5 cellular contexts compared by ENCODE assay signal in the genomic region with DNA sequence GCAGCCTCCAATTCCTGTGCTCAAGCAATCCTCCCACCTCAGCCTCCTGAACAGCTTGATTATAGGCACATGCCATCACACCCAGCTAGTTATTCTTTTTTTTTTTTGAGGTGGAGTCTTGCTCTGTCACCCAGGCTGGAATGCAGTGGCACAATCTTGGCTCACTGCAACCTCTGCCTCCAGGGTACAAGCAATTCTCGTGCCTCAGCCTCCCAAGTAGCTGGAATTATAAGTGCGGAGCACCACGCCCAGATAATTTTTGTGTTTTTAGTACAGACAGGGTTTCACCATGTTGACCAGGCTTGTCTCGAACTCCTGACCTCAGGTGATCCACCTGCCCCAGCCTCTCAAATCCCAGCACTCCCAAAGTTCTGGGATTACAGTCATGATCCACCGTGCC. TPM values are rescaled to one million over a fixed set of nuclear protein-coding genes. Genes with fewer than 3 reads are reported as not detected.
DNase-seq lines count a peak whose midpoint lies in the region; ATAC-seq and TF ChIP-seq lines count a peak whose summit lies in the region.
"Not testable (repeated sequence)": the region's sequence is repeated elsewhere in the genome, so short reads cannot be mapped to it uniquely, and the experiment has no call there.

No MANE protein-coding gene starts in this region.

- H3K4me2 ChIP-seq in GM23338 = not testable (repeated sequence)

- TF ChIP-seq CTCF in GM23338 (conservative IDR thresholded peaks at IDR 0.05; ENCODE audit: low read depth in 2 of 2); nephron (IDR thresholded peaks at IDR 0.05; ENCODE audit: unreplicated experiment in 3 of 3): not testable (repeated sequence)

- not testable (repeated sequence) for H3K9me3 Mint-ChIP-seq in CD4-positive, CD25-positive, alpha-beta regulatory T cell; GM23338; activated T-helper 17 cell treated with anti-CD3 and anti-CD28 coated beads, Interleukin-2, amount 50 U/mL, for 72 hours; nephron

- peaks cover 100% of the 10 kb centered on the region for H3F3A ChIP-seq in GM23338 (replicated peaks; ENCODE audit: low read depth)

- not testable (repeated sequence) for H3K27me3 ChIP-seq in CD4-positive, CD25-positive, alpha-beta regulatory T cell (ENCODE audit: control insufficient read depth, insufficient read depth, low read length); GM23338 (ENCODE audit: insufficient read depth)

- H3K79me2 ChIP-seq in GM23338 (replicated peaks; ENCODE audit: insufficient read depth) = peaks cover 97% of the 10 kb centered on the region

- H3K4me1 Mint-ChIP-seq in CD4-positive, CD25-positive, alpha-beta regulatory T cell = peaks cover 7 to 37% (median 19%) of the 10 kb centered on the region in 4 donors
- H3K4me1 Mint-ChIP-seq in GM23338 (peaks cover 40% of the 10 kb centered on the region), nephron (peaks cover 49% of the 10 kb centered on the region)
- peaks cover 18% of the 10 kb centered on the region for H3K4me1 Mint-ChIP-seq in activated T-helper 17 cell treated with anti-CD3 and anti-CD28 coated beads, Interleukin-2, amount 50 U/mL, for 72 hours

- H3K36me3 Mint-ChIP-seq in CD4-positive, CD25-positive, alpha-beta regulatory T cell; activated T-helper 17 cell treated with anti-CD3 and anti-CD28 coated beads, Interleukin-2, amount 50 U/mL, for 72 hours (ENCODE audit: low read depth): not testable (repeated sequence)
- H3K36me3 Mint-ChIP-seq in GM23338 (ENCODE audit: low read depth) (peaks cover 99% of the 10 kb centered on the region), nephron (ENCODE audit: low read depth) (peaks cover 26% of the 10 kb centered on the region)

- not testable (repeated sequence) for H3K9me2 ChIP-seq in GM23338 (ENCODE audit: insufficient read depth)

- H2AFZ ChIP-seq in GM23338 = not testable (repeated sequence)

- H3K4me1 ChIP-seq in CD4-positive, CD25-positive, alpha-beta regulatory T cell (ENCODE audit: control insufficient read depth, insufficient read depth, low read length, poor library complexity, severe bottlenecking) = peaks cover 21% of the 10 kb centered on the region
- peaks cover 90% of the 10 kb centered on the region for H3K4me1 ChIP-seq in GM23338 (ENCODE audit: insufficient read depth)

- H3K9me3 ChIP-seq in CD4-positive, CD25-positive, alpha-beta regulatory T cell (ENCODE audit: control insufficient read depth in 2 of 2, low read length in 2 of 2); KOPT-K1 (ENCODE audit: insufficient read depth, low read length, poor library complexity, severe bottlenecking): not testable (repeated sequence)

- H3K27ac Mint-ChIP-seq in CD4-positive, CD25-positive, alpha-beta regulatory T cell = peak overlapping the region in 2 of 3 donors; percentile 11 to 40
- H3K27ac Mint-ChIP-seq in GM23338 (0 out of 2 replicates have a peak overlapping the region, but pooled peaks have one; percentile 65), nephron (peak overlapping the region; percentile 67 to 93 (median 87))
- peak overlapping the region; percentile 63 for H3K27ac Mint-ChIP-seq in activated T-helper 17 cell treated with anti-CD3 and anti-CD28 coated beads, Interleukin-2, amount 50 U/mL, for 72 hours

- H3K36me3 ChIP-seq in CD4-positive, CD25-positive, alpha-beta regulatory T cell (ENCODE audit: control insufficient read depth, insufficient read depth, low read length) = not testable (repeated sequence)
- H3K36me3 ChIP-seq in GM23338 (ENCODE audit: insufficient read depth) (peaks cover 100% of the 10 kb centered on the region), KOPT-K1 (ENCODE audit: insufficient read depth, low read length) (peaks cover 93% of the 10 kb centered on the region)

- H3K4me3 Mint-ChIP-seq in CD4-positive, CD25-positive, alpha-beta regulatory T cell; GM23338; activated T-helper 17 cell treated with anti-CD3 and anti-CD28 coated beads, Interleukin-2, amount 50 U/mL, for 72 hours: not testable (repeated sequence)
- H3K4me3 Mint-ChIP-seq in nephron = peak overlapping the region in 1 of 3 experiments; percentile 80

- not testable (repeated sequence) for ATAC-seq in CD4-positive, CD25-positive, alpha-beta regulatory T cell (ENCODE audit: low read depth in 2 of 2); GM23338; activated T-helper 17 cell treated with anti-CD3 and anti-CD28 coated beads, Interleukin-2, amount 50 U/mL, for 72 hours (replicated peaks)

- DNase-seq in CD4-positive, CD25-positive, alpha-beta regulatory T cell; GM23338 (ENCODE audit: low spot score): not testable (repeated sequence)

- H3K27ac ChIP-seq in CD4-positive, CD25-positive, alpha-beta regulatory T cell (ENCODE audit: insufficient read depth, low read length, poor library complexity, severe bottlenecking) = not testable (repeated sequence)
- H3K27ac ChIP-seq in GM23338 (ENCODE audit: low read depth) (peak overlapping the region; percentile 92), KOPT-K1 (ENCODE audit: low read depth, low read length, poor library complexity, severe bottlenecking) (peak overlapping the region; percentile 72)

- peaks cover 100% of the 10 kb centered on the region for H4K20me1 ChIP-seq in GM23338 (replicated peaks; ENCODE audit: insufficient read depth)

- not testable (repeated sequence) for H3K4me3 ChIP-seq in CD4-positive, CD25-positive, alpha-beta regulatory T cell (ENCODE audit: low read depth, low read length); GM23338

- not testable (repeated sequence) for H3K27me3 Mint-ChIP-seq in CD4-positive, CD25-positive, alpha-beta regulatory T cell; activated T-helper 17 cell treated with anti-CD3 and anti-CD28 coated beads, Interleukin-2, amount 50 U/mL, for 72 hours; nephron (ENCODE audit: low read depth)
- peaks cover 75% of the 10 kb centered on the region for H3K27me3 Mint-ChIP-seq in GM23338 (ENCODE audit: insufficient read depth, low read depth, poor library complexity)

RNA-seq across cellular contexts. Expression of a gene that starts 22.2 kb away (rescaled TPM):
- total RNA-seq in CD4-positive, CD25-positive, alpha-beta regulatory T cell = 114 TPM
- polyA plus RNA-seq in CD4-positive, CD25-positive, alpha-beta regulatory T cell = 10 to 100 TPM; 81.3 to 99.4 (median 92.6) TPM
- 152 and 177 TPM in 2 replicates for total RNA-seq in GM23338 (2014; rRNA removed; shearing (Covaris generic))
- polyA plus RNA-seq in GM23338 (2016; fragmentation: Nextera tagmentation; extraction: Ambion mirVana) = 61.2 and 69.3 TPM in 2 replicates
- 100 to 1,000 TPM in 1 of 2 donors, 10 to 100 TPM in 1; 77.3 to 141 TPM for total RNA-seq in activated T-helper 17 cell treated with anti-CD3 and anti-CD28 coated beads, Interleukin-2, amount 50 U/mL, for 72 hours

RNA-seq across cellular contexts. Expression of a gene that starts 35.4 kb away (rescaled TPM):
- 0.47 TPM for total RNA-seq in CD4-positive, CD25-positive, alpha-beta regulatory T cell
- under 1 TPM in 1 of 4 donors, not detected in 3; 0.14 TPM for polyA plus RNA-seq in CD4-positive, CD25-positive, alpha-beta regulatory T cell
- total RNA-seq in GM23338 (2014; rRNA removed; shearing (Covaris generic)) = 2,222 and 2,281 TPM in 2 replicates
- 711 and 726 TPM in 2 replicates for polyA plus RNA-seq in GM23338 (2016; fragmentation: Nextera tagmentation; extraction: Ambion mirVana)
- total RNA-seq in activated T-helper 17 cell treated with anti-CD3 and anti-CD28 coated beads, Interleukin-2, amount 50 U/mL, for 72 hours = under 1 TPM; 0.16 to 0.99 TPM

RNA-seq across cellular contexts. Expression of a gene that starts 54.3 kb away (rescaled TPM):
- total RNA-seq in CD4-positive, CD25-positive, alpha-beta regulatory T cell = 52.3 TPM
- polyA plus RNA-seq in CD4-positive, CD25-positive, alpha-beta regulatory T cell = 100 to 1,000 TPM; 120 to 157 (median 140) TPM
- 84.7 and 86.4 TPM in 2 replicates for total RNA-seq in GM23338 (2014; rRNA removed; shearing (Covaris generic))
- polyA plus RNA-seq in GM23338 (2016; fragmentation: Nextera tagmentation; extraction: Ambion mirVana) = 67.3 and 70.4 TPM in 2 replicates
- 10 to 100 TPM; 18.5 to 29.9 TPM for total RNA-seq in activated T-helper 17 cell treated with anti-CD3 and anti-CD28 coated beads, Interleukin-2, amount 50 U/mL, for 72 hours

Comparison
In these comparisons a context has a peak if more than half of its experiments do, and no peak if none do; other contexts are left out.
1. H3K27ac Mint-ChIP-seq: peak in every context shown above with its lines; median percentile 87 in nephron; 65 in GM23338; 63 in activated T-helper 17 cell treated with anti-CD3 and anti-CD28 coated beads, Interleukin-2, amount 50 U/mL, for 72 hours; 26 in CD4-positive, CD25-positive, alpha-beta regulatory T cell.
2. RNA of a gene that starts 35.4 kb away (total RNA-seq): 2,222 to 2,281 TPM in GM23338; 0.16 to 0.99 TPM in activated T-helper 17 cell treated with anti-CD3 and anti-CD28 coated beads, Interleukin-2, amount 50 U/mL, for 72 hours and 0.47 TPM in CD4-positive, CD25-positive, alpha-beta regulatory T cell (single experiment); every median in the first group is over 1,000 times any median in the second.